Comparison of ENCODE assay signal across 1 cellular context in the genomic region with DNA sequence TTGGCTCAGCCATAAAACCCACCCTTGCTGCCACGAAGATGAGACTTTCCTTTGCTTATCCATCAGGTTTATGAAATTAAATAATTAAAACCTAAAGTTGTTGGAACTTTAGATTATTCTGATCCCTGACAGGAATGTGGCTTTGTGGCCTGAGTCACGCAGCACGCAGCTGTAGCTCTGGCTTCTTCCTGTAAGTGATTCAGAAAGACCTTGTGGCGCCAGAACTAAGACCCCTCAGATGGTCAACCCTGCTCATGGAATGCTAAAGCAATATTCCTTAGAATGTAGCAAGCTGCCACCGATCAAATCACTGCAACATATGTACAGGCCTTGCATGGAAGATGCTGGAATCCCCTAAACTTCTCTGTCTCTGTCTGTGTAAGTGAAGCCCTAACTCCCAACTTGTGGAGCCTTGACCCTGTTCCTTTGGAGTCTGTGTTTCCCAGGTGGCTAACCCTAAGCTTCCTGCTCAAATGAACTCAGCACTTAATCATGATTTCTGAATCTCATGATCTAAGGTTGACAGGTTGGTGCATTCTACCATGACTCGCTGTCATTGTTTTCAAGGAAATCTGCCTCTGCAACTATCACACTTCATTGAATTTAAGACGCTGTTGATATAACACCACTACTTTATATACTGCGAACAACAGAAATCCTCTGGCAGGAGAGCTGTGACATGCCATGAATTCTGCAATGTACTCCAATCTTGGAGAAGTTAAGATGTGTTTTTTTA.
TF ChIP-seq lines count a peak whose summit lies in the region.

No MANE protein-coding gene starts in this region.

TF ChIP-seq in GM23338, 12 proteins besides CTCF, POLR2A, EP300 and RAD21 (continued from another document):
- TF ChIP-seq, protein P1, sequence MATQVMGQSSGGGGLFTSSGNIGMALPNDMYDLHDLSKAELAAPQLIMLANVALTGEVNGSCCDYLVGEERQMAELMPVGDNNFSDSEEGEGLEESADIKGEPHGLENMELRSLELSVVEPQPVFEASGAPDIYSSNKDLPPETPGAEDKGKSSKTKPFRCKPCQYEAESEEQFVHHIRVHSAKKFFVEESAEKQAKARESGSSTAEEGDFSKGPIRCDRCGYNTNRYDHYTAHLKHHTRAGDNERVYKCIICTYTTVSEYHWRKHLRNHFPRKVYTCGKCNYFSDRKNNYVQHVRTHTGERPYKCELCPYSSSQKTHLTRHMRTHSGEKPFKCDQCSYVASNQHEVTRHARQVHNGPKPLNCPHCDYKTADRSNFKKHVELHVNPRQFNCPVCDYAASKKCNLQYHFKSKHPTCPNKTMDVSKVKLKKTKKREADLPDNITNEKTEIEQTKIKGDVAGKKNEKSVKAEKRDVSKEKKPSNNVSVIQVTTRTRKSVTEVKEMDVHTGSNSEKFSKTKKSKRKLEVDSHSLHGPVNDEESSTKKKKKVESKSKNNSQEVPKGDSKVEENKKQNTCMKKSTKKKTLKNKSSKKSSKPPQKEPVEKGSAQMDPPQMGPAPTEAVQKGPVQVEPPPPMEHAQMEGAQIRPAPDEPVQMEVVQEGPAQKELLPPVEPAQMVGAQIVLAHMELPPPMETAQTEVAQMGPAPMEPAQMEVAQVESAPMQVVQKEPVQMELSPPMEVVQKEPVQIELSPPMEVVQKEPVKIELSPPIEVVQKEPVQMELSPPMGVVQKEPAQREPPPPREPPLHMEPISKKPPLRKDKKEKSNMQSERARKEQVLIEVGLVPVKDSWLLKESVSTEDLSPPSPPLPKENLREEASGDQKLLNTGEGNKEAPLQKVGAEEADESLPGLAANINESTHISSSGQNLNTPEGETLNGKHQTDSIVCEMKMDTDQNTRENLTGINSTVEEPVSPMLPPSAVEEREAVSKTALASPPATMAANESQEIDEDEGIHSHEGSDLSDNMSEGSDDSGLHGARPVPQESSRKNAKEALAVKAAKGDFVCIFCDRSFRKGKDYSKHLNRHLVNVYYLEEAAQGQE (IDR thresholded peaks at IDR 0.05; ENCODE audit: unreplicated experiment), result no peak
- TF ChIP-seq ZNF114 (CRISPR knock-in tag; IDR thresholded peaks at IDR 0.05) (no peak), EZH2 (IDR thresholded peaks at IDR 0.05; ENCODE audit: low read depth, unreplicated experiment) (no peak), EZH2phosphoT487 (IDR thresholded peaks at IDR 0.05; ENCODE audit: unreplicated experiment) (no peak)
TF ChIP-seq in GM23338: peak in this region for 0.
